In the genomic region with DNA sequence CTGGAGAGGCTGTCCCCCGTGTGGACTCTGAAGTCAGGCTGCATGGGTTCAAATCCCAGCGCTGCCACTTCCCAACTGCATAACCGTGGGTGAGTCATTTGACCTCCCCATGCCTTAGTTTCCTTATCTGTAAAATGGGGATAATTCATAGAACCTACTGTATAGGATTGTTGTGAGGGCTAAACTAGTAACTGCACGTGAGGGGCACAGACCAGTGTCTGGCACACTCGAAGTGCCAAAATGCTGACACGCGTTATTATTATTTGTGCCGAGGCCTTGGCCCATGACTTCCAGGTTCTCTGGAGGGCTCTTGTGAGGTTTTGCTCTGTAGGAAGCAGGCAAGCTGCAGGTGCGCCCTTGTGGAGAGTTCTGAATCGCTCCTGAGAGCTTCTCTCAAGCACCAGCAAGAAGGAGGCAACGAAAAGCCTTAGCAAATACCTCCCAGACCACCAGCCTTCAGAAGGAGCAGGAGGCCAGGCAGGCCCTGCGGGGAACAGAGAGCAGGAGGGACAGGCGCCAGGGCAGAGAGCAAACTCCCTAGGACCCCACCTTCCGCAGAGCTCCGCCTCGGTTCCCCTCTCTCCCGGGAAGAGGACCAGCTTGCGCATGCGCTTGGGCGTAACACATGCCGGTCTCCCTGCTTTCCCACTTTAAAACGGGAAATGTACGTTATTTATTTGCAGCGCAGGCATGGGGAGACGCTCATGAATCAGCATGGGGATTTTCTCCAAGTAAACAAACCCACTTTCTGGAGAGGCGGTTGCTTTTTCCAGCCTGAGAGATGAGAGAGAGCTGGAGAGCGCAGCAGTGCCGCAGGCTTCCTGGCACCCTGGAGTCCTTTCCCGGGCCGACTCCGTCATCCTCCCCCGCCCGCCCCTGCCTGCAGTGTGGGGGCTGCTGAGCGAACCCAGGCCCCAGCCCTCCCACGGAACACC, we compare ENCODE assay signal across 12 cellular contexts. TPM values are rescaled to one million over a fixed set of nuclear protein-coding genes. Genes with fewer than 3 reads are reported as not detected.
DNase-seq lines count a peak whose midpoint lies in the region; ATAC-seq and TF ChIP-seq lines count a peak whose summit lies in the region.
"Had no signal": no experiment of that assay in that cellular context is flagged by ENCODE, and none has a peak within 500 bp of the region (broad histone marks: within the 10 kb centered on the region; RNA-seq: fewer than 3 reads in every experiment).

No MANE protein-coding gene starts in this region.

- CTCF ChIA-PET in T-cell (lab: Charles Lee): no interaction called here

- no peak overlapping the region for H3K14ac ChIP-seq in neuronal stem cell (ENCODE audit: low read length)

- no peak overlapping the region for H2BK12ac ChIP-seq in neuronal stem cell (ENCODE audit: low read length)

- TF ChIP-seq POLR2A in Peyer's patch (IDR thresholded peaks at IDR 0.05): no peak

- no peaks in the 10 kb centered on the region for H3K79me1 ChIP-seq in neuronal stem cell (ENCODE audit: low read depth, low read length)

- H3K9me3 ChIP-seq in right atrium auricular region: no peaks in the 10 kb centered on the region
- no peaks in the 10 kb centered on the region for H3K9me3 ChIP-seq in neuronal stem cell (replicated peaks in 1 of 2; ENCODE audit: control insufficient read depth in 2 of 2, insufficient read depth in 1 of 2, low read depth in 1 of 2, low read length in 2 of 2)
- no peaks in the 10 kb centered on the region for H3K9me3 ChIP-seq in Peyer's patch
- H3K9me3 ChIP-seq: pancreas had no signal

- peak overlapping the region; percentile 35 for H2BK5ac ChIP-seq in neuronal stem cell (ENCODE audit: low read length)

- peak overlapping the region; percentile 59 for H3K4me2 ChIP-seq in neuronal stem cell (ENCODE audit: insufficient read depth, low read length, poor library complexity, severe bottlenecking)

- DNase-seq in Caki2 (ENCODE audit: low read depth): peak; percentile 41
- peak; percentile 41 for DNase-seq in T1000 (lab: John Stamatoyannopoulos, UW)
- no peak for DNase-seq in right atrium auricular region (ENCODE audit: low spot score)
- DNase-seq in neuronal stem cell (ENCODE audit: low spot score): peak; percentile 15
- no peak for DNase-seq in Peyer's patch
- DNase-seq in dedifferentiated amniotic fluid mesenchymal stem cell (ENCODE audit: extremely low spot score): no peak
- no peak for DNase-seq in stimulated activated effector memory CD8-positive, alpha-beta T cell treated with anti-CD3 and anti-CD28 coated beads, Interleukin-12 subunit alpha, Interleukin-12 subunit beta, amount 100 ng/mL, for 72 hours (ENCODE audit: low spot score in 2 of 2)
- DNase-seq in T-cell: no peak
- DNase-seq: activated CD4-positive, alpha-beta T cell treated with anti-CD3 and anti-CD28 coated beads for 36 hours; NCI-H510A treated with DMSO at 0.1 percent for 48 hours; pancreas had no signal

- H3K4me3 ChIP-seq in right atrium auricular region (peak overlapping the region; percentile 17 to 26), neuronal stem cell (ENCODE audit: low read length in 2 of 2) (peak overlapping the region in 1 of 2 donors; percentile 63), Peyer's patch (peak overlapping the region in 1 of 4 donors; percentile 25)
- H3K4me3 ChIP-seq: pancreas had no signal

- H3K27me3 Mint-ChIP-seq in T-cell: peaks cover 25 to 31% of the 10 kb centered on the region in 2 donors

- H3K27ac ChIP-seq in right atrium auricular region (no peak overlapping the region), neuronal stem cell (replicated peaks; ENCODE audit: low read length) (no peak overlapping the region), Peyer's patch (peak overlapping the region in 1 of 4 donors; percentile 39)
- H3K27ac ChIP-seq: C4-2B, pancreas had no signal

- H4K91ac ChIP-seq in neuronal stem cell (ENCODE audit: low read depth, low read length, poor library complexity): no peak overlapping the region

- POLR2A ChIA-PET in T-cell (lab: Charles Lee): no interaction called here

- TF ChIP-seq CTCF in right atrium auricular region (IDR thresholded peaks at IDR 0.05): no peak
- no peak for TF ChIP-seq CTCF in Peyer's patch (IDR thresholded peaks at IDR 0.05)

- no peak overlapping the region for H3K27ac Mint-ChIP-seq in stimulated activated effector memory CD8-positive, alpha-beta T cell treated with anti-CD3 and anti-CD28 coated beads, Interleukin-12 subunit alpha, Interleukin-12 subunit beta, amount 100 ng/mL, for 72 hours
- no peak overlapping the region for H3K27ac Mint-ChIP-seq in T-cell
- H3K27ac Mint-ChIP-seq: activated CD4-positive, alpha-beta T cell treated with anti-CD3 and anti-CD28 coated beads for 36 hours had no signal

- peak overlapping the region; percentile 54 for H2AFZ ChIP-seq in neuronal stem cell (ENCODE audit: low read length)

- peak overlapping the region; percentile 86 for H3K18ac ChIP-seq in neuronal stem cell (ENCODE audit: low read length)

- no peaks in the 10 kb centered on the region for H3K9me3 Mint-ChIP-seq in stimulated activated effector memory CD8-positive, alpha-beta T cell treated with anti-CD3 and anti-CD28 coated beads, Interleukin-12 subunit alpha, Interleukin-12 subunit beta, amount 100 ng/mL, for 72 hours
- peaks cover 0 to 5% (median 4%) of the 10 kb centered on the region in 3 donors for H3K9me3 Mint-ChIP-seq in T-cell

- H3K4ac ChIP-seq in neuronal stem cell (ENCODE audit: low read length): no peak overlapping the region

- H2AK5ac ChIP-seq in neuronal stem cell (ENCODE audit: low read depth, low read length): no peak overlapping the region

- no peaks in the 10 kb centered on the region for H3K36me3 Mint-ChIP-seq in stimulated activated effector memory CD8-positive, alpha-beta T cell treated with anti-CD3 and anti-CD28 coated beads, Interleukin-12 subunit alpha, Interleukin-12 subunit beta, amount 100 ng/mL, for 72 hours
- H3K36me3 Mint-ChIP-seq in T-cell: no peaks in the 10 kb centered on the region

- no peak overlapping the region for H4K8ac ChIP-seq in neuronal stem cell (ENCODE audit: low read depth, low read length)

- no peaks in the 10 kb centered on the region for H3K4me1 ChIP-seq in right atrium auricular region
- H3K4me1 ChIP-seq in neuronal stem cell (ENCODE audit: control insufficient read depth in 2 of 2, insufficient read depth in 1 of 2, low read depth in 1 of 2, low read length in 2 of 2): no peaks in the 10 kb centered on the region
- no peaks in the 10 kb centered on the region for H3K4me1 ChIP-seq in Peyer's patch
- H3K4me1 ChIP-seq: pancreas had no signal

- peak overlapping the region; percentile 66 for H3K9ac ChIP-seq in neuronal stem cell (ENCODE audit: low read depth, low read length, poor library complexity)

- H3K36me3 ChIP-seq in right atrium auricular region (no peaks in the 10 kb centered on the region), neuronal stem cell (replicated peaks in 1 of 2; ENCODE audit: control insufficient read depth in 2 of 2, insufficient read depth in 2 of 2, low read length in 2 of 2) (no peaks in the 10 kb centered on the region), Peyer's patch (no peaks in the 10 kb centered on the region)
- H3K36me3 ChIP-seq: pancreas had no signal

- H3K27me3 ChIP-seq in right atrium auricular region (no peaks in the 10 kb centered on the region), neuronal stem cell (ENCODE audit: control insufficient read depth in 3 of 3, insufficient read depth in 3 of 3, low read depth in 1 of 3, low read length in 3 of 3) (peaks cover 0 to 4% (median 3%) of the 10 kb centered on the region in 3 experiments), Peyer's patch (no peaks in the 10 kb centered on the region)
- H3K27me3 ChIP-seq: pancreas had no signal

- H2BK15ac ChIP-seq in neuronal stem cell (ENCODE audit: low read length): no peak overlapping the region

- no CpG with 5 or more reads among the region's 35 CpGs for WGBS in neuronal stem cell (ENCODE audit: extremely low coverage in 2 of 2, insufficient read length in 2 of 2, insufficient replicate concordance in 1 of 2), 2 donors

- no peak overlapping the region for H3K4me3 Mint-ChIP-seq in stimulated activated effector memory CD8-positive, alpha-beta T cell treated with anti-CD3 and anti-CD28 coated beads, Interleukin-12 subunit alpha, Interleukin-12 subunit beta, amount 100 ng/mL, for 72 hours
- H3K4me3 Mint-ChIP-seq in T-cell: no peak overlapping the region
- H3K4me3 Mint-ChIP-seq: activated CD4-positive, alpha-beta T cell treated with anti-CD3 and anti-CD28 coated beads for 36 hours had no signal

- in situ Hi-C loops in Caki2 (cut with HindIII; ENCODE audit: low pct_unique_long_range_greater_than_20kb, low sequenced_read_pairs): no loop called here

- no peak overlapping the region for H2BK120ac ChIP-seq in neuronal stem cell (ENCODE audit: low read depth, low read length)

- no peak for ATAC-seq in stimulated activated effector memory CD8-positive, alpha-beta T cell treated with anti-CD3 and anti-CD28 coated beads, Interleukin-12 subunit alpha, Interleukin-12 subunit beta, amount 100 ng/mL, for 72 hours
- no peak for ATAC-seq in T-cell (replicated peaks in 1 of 4)
- ATAC-seq: activated CD4-positive, alpha-beta T cell treated with anti-CD3 and anti-CD28 coated beads for 36 hours had no signal

- no peak overlapping the region for H3K23ac ChIP-seq in neuronal stem cell (ENCODE audit: low read depth, low read length, poor library complexity)

- no peaks in the 10 kb centered on the region for H3K4me1 Mint-ChIP-seq in stimulated activated effector memory CD8-positive, alpha-beta T cell treated with anti-CD3 and anti-CD28 coated beads, Interleukin-12 subunit alpha, Interleukin-12 subunit beta, amount 100 ng/mL, for 72 hours
- H3K4me1 Mint-ChIP-seq in T-cell: no peaks in the 10 kb centered on the region
- H3K4me1 Mint-ChIP-seq: activated CD4-positive, alpha-beta T cell treated with anti-CD3 and anti-CD28 coated beads for 36 hours had no signal

RNA-seq across cellular contexts. Expression of gene SORCS3, which starts 39.6 kb away (rescaled TPM):
- total RNA-seq in Caki2 (2014; rRNA removed; shearing (Covaris generic); ENCODE audit: low replicate concordance): 0.10 TPM in 1 of 2 replicates, not detected in the other
- total RNA-seq in right atrium auricular region (under 1 TPM in 1 of 2 donors, not detected in 1; 0.07 TPM), Peyer's patch (under 1 TPM in 2 of 4 donors, not detected in 2; 0.27 to 0.66 TPM), T-cell (1 to 10 TPM in 1 of 5 donors, under 1 TPM in 3, not detected in 1; 0.03 to 1.8 (median 0.50) TPM)
- polyA plus RNA-seq in neuronal stem cell (2013, experiment 1 of 2): 0.14 TPM
- 0.14 TPM for polyA plus RNA-seq in neuronal stem cell (2013, experiment 2 of 2)
- total RNA-seq: activated CD4-positive, alpha-beta T cell treated with anti-CD3 and anti-CD28 coated beads for 36 hours; pancreas had no signal

Comparison
In these comparisons a context has a peak if more than half of its experiments do, and no peak if none do; other contexts are left out.
1. DNase-seq: peak in Caki2 (single experiment), T1000 (single experiment) and neuronal stem cell (single experiment); none in right atrium auricular region (single experiment), Peyer's patch (0 of 3), dedifferentiated amniotic fluid mesenchymal stem cell (single experiment), stimulated activated effector memory CD8-positive, alpha-beta T cell treated with anti-CD3 and anti-CD28 coated beads, Interleukin-12 subunit alpha, Interleukin-12 subunit beta, amount 100 ng/mL, for 72 hours (0 of 2) and T-cell (0 of 34).